1 cellular context compared by ENCODE assay signal in the genomic region with DNA sequence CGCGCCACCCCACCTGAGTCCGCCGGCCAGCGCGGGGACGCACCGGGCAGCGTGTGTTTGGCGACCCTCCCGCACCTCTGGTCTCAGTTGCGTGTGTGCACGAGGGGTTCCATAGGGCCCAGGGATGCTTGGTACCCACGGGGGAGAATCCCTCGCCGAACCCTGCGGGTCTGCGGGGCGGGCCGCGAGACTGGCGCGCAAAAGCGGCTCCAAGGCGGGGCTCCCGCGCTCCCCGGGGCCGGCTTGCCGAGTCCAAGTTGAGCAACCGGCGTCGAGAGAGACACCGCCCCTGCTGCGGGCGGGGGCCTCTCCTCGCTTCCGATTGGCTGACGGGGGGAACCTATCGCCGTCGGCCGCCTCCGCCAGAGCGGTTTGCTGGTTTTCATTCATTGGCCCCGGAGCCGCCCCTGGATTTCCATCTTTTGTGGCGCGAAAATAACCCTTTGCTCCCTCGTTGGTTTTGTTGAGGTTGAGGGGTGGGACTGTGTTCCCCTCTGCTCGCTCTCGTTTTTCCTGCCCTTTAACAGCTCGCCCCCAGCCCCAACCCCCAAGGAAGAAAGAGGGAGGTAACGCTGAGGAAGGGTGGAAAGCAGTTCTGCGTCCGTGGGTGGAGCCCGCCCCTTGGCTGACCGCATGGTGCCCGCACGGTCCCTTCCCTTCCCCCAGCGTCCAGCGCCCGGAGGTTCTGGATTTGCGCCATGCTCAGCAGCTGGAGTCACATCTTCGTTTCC.
TF ChIP-seq lines count a peak whose summit lies in the region.

No MANE protein-coding gene starts in this region.

TF ChIP-seq in HepG2, 621 proteins besides CTCF, POLR2A, EP300 and RAD21 (continued from another document and continues in another):
- TF ChIP-seq JDP2 (CRISPR knock-in tag; IDR thresholded peaks at IDR 0.05; ENCODE audit: borderline replicate concordance) (peak; percentile 77; the same call in 1 of the 2 replicates), YEATS2 (CRISPR knock-in tag; IDR thresholded peaks at IDR 0.05; ENCODE audit: borderline replicate concordance) (peak; percentile 44), THAP9 (CRISPR knock-in tag; IDR thresholded peaks at IDR 0.05; ENCODE audit: borderline replicate concordance) (peak; percentile 49; the same call in 1 of the 2 replicates), PRPF4 (IDR thresholded peaks at IDR 0.05; ENCODE audit: low read depth, low read length, poor library complexity, severe bottlenecking) (peak; percentile 41), ZNF557 (CRISPR knock-in tag; IDR thresholded peaks at IDR 0.05) (no peak), HNRNPH1 (optimal IDR thresholded peaks at IDR 0.05; ENCODE audit: low read depth, low read length) (no peak), GLI4 (CRISPR knock-in tag; IDR thresholded peaks at IDR 0.05; ENCODE audit: borderline replicate concordance) (peak; percentile 37; the same call in 1 of the 2 replicates), ZNF672 (CRISPR knock-in tag; IDR thresholded peaks at IDR 0.05) (peak; percentile 69), ZNF839 (CRISPR knock-in tag; IDR thresholded peaks at IDR 0.05; ENCODE audit: borderline replicate concordance) (no peak), SP140L (CRISPR knock-in tag; IDR thresholded peaks at IDR 0.05; ENCODE audit: borderline replicate concordance) (no peak), ZNF382 (CRISPR knock-in tag; IDR thresholded peaks at IDR 0.05; ENCODE audit: borderline replicate concordance) (no peak), FOSL1 (CRISPR knock-in tag; IDR thresholded peaks at IDR 0.05; ENCODE audit: borderline replicate concordance) (no peak), ZNF629 (CRISPR knock-in tag; conservative IDR thresholded peaks at IDR 0.05) (peak; percentile 37; the same call in 1 of the 2 replicates), HDAC1 (CRISPR knock-in tag; IDR thresholded peaks at IDR 0.05) (peak; percentile 93), ZNF337 (CRISPR knock-in tag; IDR thresholded peaks at IDR 0.05; ENCODE audit: borderline replicate concordance, low read depth) (no peak), DMAP1 (CRISPR knock-in tag; IDR thresholded peaks at IDR 0.05) (peak; percentile 97), ZNF569 (CRISPR knock-in tag; IDR thresholded peaks at IDR 0.05; ENCODE audit: borderline replicate concordance) (0 out of 2 replicates have a peak, but pooled peaks have one; percentile 32), HNF1A (IDR thresholded peaks at IDR 0.05; ENCODE audit: low read depth) (no peak), HNF1A (CRISPR knock-in tag; IDR thresholded peaks at IDR 0.05; ENCODE audit: borderline replicate concordance) (no peak; the same call in 1 of the 2 replicates), ZNF639 (CRISPR knock-in tag; conservative IDR thresholded peaks at IDR 0.05) (0 out of 2 replicates have a peak, but pooled peaks have one; percentile 34), ZNF296 (CRISPR knock-in tag; conservative IDR thresholded peaks at IDR 0.05) (peak; percentile 77; the same call in 1 of the 2 replicates), PAX8 (CRISPR knock-in tag; IDR thresholded peaks at IDR 0.05; ENCODE audit: borderline replicate concordance) (no peak; the same call in 1 of the 2 replicates), ZNF777 (CRISPR knock-in tag; IDR thresholded peaks at IDR 0.05) (peak; percentile 49; the same call in 1 of the 2 replicates), CCDC6 (CRISPR knock-in tag; IDR thresholded peaks at IDR 0.05) (peak; percentile 68; the same call in 1 of the 2 replicates), SSRP1 (CRISPR knock-in tag; IDR thresholded peaks at IDR 0.05) (peak; percentile 82; the same call in 1 of the 2 replicates), ZNF383 (CRISPR knock-in tag; IDR thresholded peaks at IDR 0.05; ENCODE audit: borderline replicate concordance) (no peak), NFE2L2 (IDR thresholded peaks at IDR 0.05; ENCODE audit: low read length) (no peak), ARID3A (IDR thresholded peaks at IDR 0.05; ENCODE audit: low read depth, low read length) (0 out of 2 replicates have a peak, but pooled peaks have one; percentile 7), PBX2 (CRISPR knock-in tag; IDR thresholded peaks at IDR 0.05) (no peak), NONO (IDR thresholded peaks at IDR 0.05) (no peak), NONO (CRISPR knock-in tag; conservative IDR thresholded peaks at IDR 0.05) (peak; percentile 90), NFYC (CRISPR knock-in tag; IDR thresholded peaks at IDR 0.05) (peak; percentile 87), ZNF784 (CRISPR knock-in tag; IDR thresholded peaks at IDR 0.05; ENCODE audit: borderline replicate concordance) (no peak), MEF2D (CRISPR knock-in tag; IDR thresholded peaks at IDR 0.05) (peak; percentile 68)
- TF ChIP-seq, protein P1, sequence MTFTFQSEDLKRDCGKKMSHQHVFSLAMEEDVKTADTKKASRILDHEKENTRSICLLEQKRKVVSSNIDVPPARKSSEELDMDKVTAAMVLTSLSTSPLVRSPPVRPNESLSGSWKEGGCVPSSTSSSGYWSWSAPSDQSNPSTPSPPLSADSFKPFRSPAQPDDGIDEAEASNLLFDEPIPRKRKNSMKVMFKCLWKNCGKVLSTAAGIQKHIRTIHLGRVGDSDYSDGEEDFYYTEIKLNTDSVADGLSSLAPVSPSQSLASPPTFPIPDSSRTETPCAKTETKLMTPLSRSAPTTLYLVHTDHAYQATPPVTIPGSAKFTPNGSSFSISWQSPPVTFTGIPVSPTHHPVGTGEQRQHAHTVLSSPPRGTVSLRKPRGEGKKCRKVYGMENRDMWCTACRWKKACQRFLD (CRISPR knock-in tag; IDR thresholded peaks at IDR 0.05; ENCODE audit: borderline replicate concordance), result peak; percentile 87; the same call in 1 of the 2 replicates
- TF ChIP-seq, protein P2, sequence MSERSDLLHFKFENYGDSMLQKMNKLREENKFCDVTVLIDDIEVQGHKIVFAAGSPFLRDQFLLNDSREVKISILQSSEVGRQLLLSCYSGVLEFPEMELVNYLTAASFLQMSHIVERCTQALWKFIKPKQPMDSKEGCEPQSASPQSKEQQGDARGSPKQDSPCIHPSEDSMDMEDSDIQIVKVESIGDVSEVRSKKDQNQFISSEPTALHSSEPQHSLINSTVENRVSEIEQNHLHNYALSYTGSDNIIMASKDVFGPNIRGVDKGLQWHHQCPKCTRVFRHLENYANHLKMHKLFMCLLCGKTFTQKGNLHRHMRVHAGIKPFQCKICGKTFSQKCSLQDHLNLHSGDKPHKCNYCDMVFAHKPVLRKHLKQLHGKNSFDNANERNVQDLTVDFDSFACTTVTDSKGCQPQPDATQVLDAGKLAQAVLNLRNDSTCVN (CRISPR knock-in tag; IDR thresholded peaks at IDR 0.05; ENCODE audit: borderline replicate concordance), result no peak; the same call in 1 of the 2 replicates
